In genomic region chr1:76826072-76826827, GRCh38 we compare ENCODE assay signal across 2 cellular contexts.
TF ChIP-seq lines count a peak whose summit lies in the region.

No MANE protein-coding gene starts in this region.

TF ChIP-seq in IMR-90, 13 proteins besides CTCF, POLR2A, EP300 and RAD21 (continued from another document):
- TF ChIP-seq SMC3 (IDR thresholded peaks at IDR 0.05; ENCODE audit: low read depth, low read length) = no peak
- no peak for TF ChIP-seq ELK1 (IDR thresholded peaks at IDR 0.05; ENCODE audit: borderline replicate concordance, low read depth, low read length)
- no peak for TF ChIP-seq CHD1 (IDR thresholded peaks at IDR 0.05; ENCODE audit: low read depth, low read length)
- no peak for TF ChIP-seq RFX5 (IDR thresholded peaks at IDR 0.05; ENCODE audit: low read depth, low read length)
- TF ChIP-seq CEBPB (IDR thresholded peaks at IDR 0.05; ENCODE audit: low read depth, low read length) = no peak
- no peak for TF ChIP-seq BHLHE40 (IDR thresholded peaks at IDR 0.05; ENCODE audit: low read depth, low read length)
- TF ChIP-seq FOS (IDR thresholded peaks at IDR 0.05; ENCODE audit: low read depth, low read length) = no peak
- no peak for TF ChIP-seq RCOR1 (IDR thresholded peaks at IDR 0.05; ENCODE audit: insufficient replicate concordance, low read length)
- TF ChIP-seq MXI1 (IDR thresholded peaks at IDR 0.05; ENCODE audit: borderline replicate concordance, low read depth, low read length) = no peak
- TF ChIP-seq USF2 (IDR thresholded peaks at IDR 0.05; ENCODE audit: low read depth, low read length) = no peak

TF ChIP-seq in K562, 482 proteins besides CTCF, POLR2A, EP300 and RAD21 (continued from another document):
- no peak for TF ChIP-seq NKRF (IDR thresholded peaks at IDR 0.05; ENCODE audit: borderline replicate concordance)
TF ChIP-seq in K562: peak in this region for 1.
